ENCODE assay signal across 17 cellular contexts in the genomic region with DNA sequence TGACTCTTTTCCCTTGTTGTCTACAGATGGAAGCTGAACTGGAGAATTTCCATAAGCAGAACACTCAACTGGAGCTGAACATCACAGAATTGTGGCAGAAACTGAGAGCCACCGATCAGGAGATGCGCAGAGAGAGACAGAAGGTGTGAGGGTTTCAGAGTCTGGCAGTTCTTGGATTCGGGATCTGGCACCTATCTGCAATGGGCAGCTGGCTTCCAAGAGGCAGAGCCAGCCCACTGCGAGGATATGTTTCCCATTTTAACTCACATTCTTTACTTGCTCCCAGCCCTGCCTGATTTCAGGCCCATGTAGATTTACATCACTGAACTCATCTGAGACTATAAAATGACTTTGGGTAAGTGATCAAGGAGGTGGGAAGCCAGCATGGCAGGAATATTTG. TPM values are rescaled to one million over a fixed set of nuclear protein-coding genes. Genes with fewer than 3 reads are reported as not detected.
DNase-seq lines count a peak whose midpoint lies in the region; ATAC-seq, FAIRE-seq and TF ChIP-seq lines count a peak whose summit lies in the region.
"Had no signal": no experiment of that assay in that cellular context is flagged by ENCODE, and none has a peak within 500 bp of the region (broad histone marks: within the 10 kb centered on the region; RNA-seq: fewer than 3 reads in every experiment).

No MANE protein-coding gene starts in this region.

- H3K4me1 Mint-ChIP-seq in astrocyte (ENCODE audit: low read depth, unreplicated experiment), result peaks cover 15% of the 10 kb centered on the region
- H3K4me1 Mint-ChIP-seq in activated CD4-positive, alpha-beta T cell treated with anti-CD3 and anti-CD28 coated beads, Interleukin-2, amount 10 ng/mL, durations not matched to agents 24 days and 14 days, result no peaks in the 10 kb centered on the region
- no peaks in the 10 kb centered on the region for H3K4me1 Mint-ChIP-seq in activated CD8-positive, alpha-beta memory T cell treated with anti-CD3 and anti-CD28 coated beads, Interleukin-2, amount 10 ng/mL, durations not matched to agents 7 days and 5 days
- H3K4me1 Mint-ChIP-seq: activated T-helper 17 cell treated with anti-CD3 and anti-CD28 coated beads, Interleukin-2, amount 50 U/mL, for 72 hours; neural crest cell had no signal

- no peaks in the 10 kb centered on the region for H3K9me3 Mint-ChIP-seq in astrocyte (ENCODE audit: unreplicated experiment)
- no peaks in the 10 kb centered on the region for H3K9me3 Mint-ChIP-seq in activated CD4-positive, alpha-beta T cell treated with anti-CD3 and anti-CD28 coated beads, Interleukin-2, amount 10 ng/mL, durations not matched to agents 24 days and 14 days
- H3K9me3 Mint-ChIP-seq in activated CD8-positive, alpha-beta memory T cell treated with anti-CD3 and anti-CD28 coated beads, Interleukin-2, amount 10 ng/mL, durations not matched to agents 7 days and 5 days (ENCODE audit: low read depth), result no peaks in the 10 kb centered on the region
- H3K9me3 Mint-ChIP-seq: activated T-helper 17 cell treated with anti-CD3 and anti-CD28 coated beads, Interleukin-2, amount 50 U/mL, for 72 hours; neural crest cell; T-helper 2 cell treated with Interferon-gamma antibody and Interleukin-4, amounts not matched to agents 5 μg/mL and 100 μg/mL, for 36 hours had no signal

- no peaks in the 10 kb centered on the region for H3K36me3 ChIP-seq in astrocyte (ENCODE audit: insufficient read depth, low read length)
- H3K36me3 ChIP-seq: SJCRH30 had no signal

- ATAC-seq in GM21423 (IDR thresholded peaks at IDR 0.05; ENCODE audit: unreplicated experiment) (no peak), HG03439 (IDR thresholded peaks at IDR 0.05; ENCODE audit: unreplicated experiment) (no peak)
- no peak for ATAC-seq in activated CD8-positive, alpha-beta memory T cell treated with anti-CD3 and anti-CD28 coated beads, Interleukin-2, amount 10 ng/mL, durations not matched to agents 7 days and 5 days
- ATAC-seq: activated T-helper 17 cell treated with anti-CD3 and anti-CD28 coated beads, Interleukin-2, amount 50 U/mL, for 72 hours; K562 had no signal

- H3K27ac ChIP-seq in astrocyte (ENCODE audit: low read depth, low read length), result peak overlapping the region; percentile 29
- H3K27ac ChIP-seq: SJCRH30 had no signal

- intact Hi-C loops in activated CD4-positive, alpha-beta T cell treated with anti-CD3 and anti-CD28 coated beads, Interleukin-2, amount 10 ng/mL, durations not matched to agents 24 days and 14 days (cut with micrococcal nuclease), result no loop called here

- H3K4me1 ChIP-seq in astrocyte (ENCODE audit: insufficient read depth, low read length), result peaks cover 13% of the 10 kb centered on the region
- H3K4me1 ChIP-seq: SJCRH30 had no signal

- no peaks in the 10 kb centered on the region for H3K9me3 ChIP-seq in astrocyte (ENCODE audit: insufficient read depth, low read depth, low read length)
- H3K9me3 ChIP-seq: SJCRH30 had no signal

- H4K20me1 ChIP-seq in astrocyte (ENCODE audit: insufficient read depth, low read length), result no peaks in the 10 kb centered on the region

- peak overlapping the region; percentile 69 for H2AFZ ChIP-seq in astrocyte (ENCODE audit: low read depth, low read length)

- no peak overlapping the region for H3K27ac Mint-ChIP-seq in astrocyte (ENCODE audit: unreplicated experiment)
- H3K27ac Mint-ChIP-seq in activated CD4-positive, alpha-beta T cell treated with anti-CD3 and anti-CD28 coated beads, Interleukin-2, amount 10 ng/mL, durations not matched to agents 24 days and 14 days, result no peak overlapping the region
- no peak overlapping the region for H3K27ac Mint-ChIP-seq in activated CD8-positive, alpha-beta memory T cell treated with anti-CD3 and anti-CD28 coated beads, Interleukin-2, amount 10 ng/mL, durations not matched to agents 7 days and 5 days
- H3K27ac Mint-ChIP-seq: activated T-helper 17 cell treated with anti-CD3 and anti-CD28 coated beads, Interleukin-2, amount 50 U/mL, for 72 hours; T-helper 2 cell treated with Interferon-gamma antibody and Interleukin-4, amounts not matched to agents 5 μg/mL and 100 μg/mL, for 36 hours had no signal

- peak; percentile 94 for DNase-seq in G401 (ENCODE audit: low spot score)
- DNase-seq in astrocyte (ENCODE audit: low read depth), result no peak
- peak; percentile 52 for DNase-seq in fibroblast of peridontal ligament (ENCODE audit: extremely low read depth)
- peak; percentile 3 for DNase-seq in smooth muscle cell of the brain vasculature (ENCODE audit: low read depth, low spot score)
- DNase-seq in activated CD4-positive, alpha-beta T cell treated with anti-CD3 and anti-CD28 coated beads, Interleukin-2, amount 10 ng/mL, durations not matched to agents 24 days and 14 days, result no peak
- no peak for DNase-seq in activated CD8-positive, alpha-beta memory T cell treated with anti-CD3 and anti-CD28 coated beads, Interleukin-2, amount 10 ng/mL, durations not matched to agents 7 days and 5 days
- DNase-seq: NCI-H526; SJCRH30; stimulated activated naive CD4-positive, alpha-beta T cell treated with Interleukin-2 at 50 U/mL for 16 hours had no signal

- no peak for TF ChIP-seq CTCF in astrocyte (IDR thresholded peaks at IDR 0.05; ENCODE audit: insufficient read depth, low read depth, low read length)

- peak overlapping the region; percentile 15 for H3K9ac ChIP-seq in astrocyte (ENCODE audit: low read length)

- no peak overlapping the region for H3K4me3 Mint-ChIP-seq in astrocyte (ENCODE audit: unreplicated experiment)
- H3K4me3 Mint-ChIP-seq in activated CD4-positive, alpha-beta T cell treated with anti-CD3 and anti-CD28 coated beads, Interleukin-2, amount 10 ng/mL, durations not matched to agents 24 days and 14 days, result no peak overlapping the region
- H3K4me3 Mint-ChIP-seq in activated CD8-positive, alpha-beta memory T cell treated with anti-CD3 and anti-CD28 coated beads, Interleukin-2, amount 10 ng/mL, durations not matched to agents 7 days and 5 days, result no peak overlapping the region
- H3K4me3 Mint-ChIP-seq: activated T-helper 17 cell treated with anti-CD3 and anti-CD28 coated beads, Interleukin-2, amount 50 U/mL, for 72 hours; neural crest cell; T-helper 2 cell treated with Interferon-gamma antibody and Interleukin-4, amounts not matched to agents 5 μg/mL and 100 μg/mL, for 36 hours had no signal

- H3K27me3 Mint-ChIP-seq in astrocyte (ENCODE audit: low read depth, unreplicated experiment), result peaks cover 17% of the 10 kb centered on the region
- H3K27me3 Mint-ChIP-seq in activated CD4-positive, alpha-beta T cell treated with anti-CD3 and anti-CD28 coated beads, Interleukin-2, amount 10 ng/mL, durations not matched to agents 24 days and 14 days, result peaks cover 2% of the 10 kb centered on the region
- no peaks in the 10 kb centered on the region for H3K27me3 Mint-ChIP-seq in activated CD8-positive, alpha-beta memory T cell treated with anti-CD3 and anti-CD28 coated beads, Interleukin-2, amount 10 ng/mL, durations not matched to agents 7 days and 5 days

- no peaks in the 10 kb centered on the region for H3K36me3 Mint-ChIP-seq in astrocyte (ENCODE audit: low read depth, unreplicated experiment)
- H3K36me3 Mint-ChIP-seq in activated CD4-positive, alpha-beta T cell treated with anti-CD3 and anti-CD28 coated beads, Interleukin-2, amount 10 ng/mL, durations not matched to agents 24 days and 14 days (ENCODE audit: low read depth), result no peaks in the 10 kb centered on the region
- no peaks in the 10 kb centered on the region for H3K36me3 Mint-ChIP-seq in activated CD8-positive, alpha-beta memory T cell treated with anti-CD3 and anti-CD28 coated beads, Interleukin-2, amount 10 ng/mL, durations not matched to agents 7 days and 5 days

- in situ Hi-C loops in G401 (cut with HindIII; ENCODE audit: low sequenced_read_pairs), result no loop called here

- H3K4me2 ChIP-seq in astrocyte (ENCODE audit: low read length), result peak overlapping the region; percentile 71

- no peak overlapping the region for H3K4me3 ChIP-seq in astrocyte (ENCODE audit: insufficient read depth, low read depth, low read length)
- H3K4me3 ChIP-seq: K562, SJCRH30 had no signal

- H3K27me3 ChIP-seq in astrocyte (ENCODE audit: insufficient read depth, low read length), result no peaks in the 10 kb centered on the region

- FAIRE-seq in astrocyte (lab: Jason Lieb, UNC), result no peak
- FAIRE-seq: K562, urothelium cell line had no signal

- H3K79me2 ChIP-seq in astrocyte (ENCODE audit: insufficient read depth, low read length), result no peaks in the 10 kb centered on the region

- CTCF ChIA-PET in activated CD8-positive, alpha-beta memory T cell treated with anti-CD3 and anti-CD28 coated beads, Interleukin-2, amount 10 ng/mL, durations not matched to agents 7 days and 5 days (lab: Charles Lee), result interaction anchor here (4.4 kb wide), 1 partner anchor 182 kb away, joined by 17 read pairs; no protein-coding TSS in a partner anchor

RNA-seq across cellular contexts. Expression of gene TMEM125, which starts 37.3 kb away (rescaled TPM):
- not detected in 2 replicates for total RNA-seq in G401 (2014; rRNA removed; shearing (Covaris generic))
- 0.36 and 0.64 TPM in 2 replicates for total RNA-seq in astrocyte
- not detected in 2 replicates for total RNA-seq in activated CD4-positive, alpha-beta T cell treated with anti-CD3 and anti-CD28 coated beads, Interleukin-2, amount 10 ng/mL, durations not matched to agents 24 days and 14 days
- not detected for total RNA-seq in activated CD8-positive, alpha-beta memory T cell treated with anti-CD3 and anti-CD28 coated beads, Interleukin-2, amount 10 ng/mL, durations not matched to agents 7 days and 5 days
- total RNA-seq: activated CD8-positive, alpha-beta memory T cell treated with anti-CD3 and anti-CD28 coated beads for 36 hours; activated T-helper 17 cell treated with anti-CD3 and anti-CD28 coated beads, Interleukin-2, amount 50 U/mL, for 72 hours; K562; SJCRH30 had no signal

RNA-seq across cellular contexts. Expression of gene C1orf210, which starts 52.9 kb away (rescaled TPM):
- total RNA-seq in G401 (2014; rRNA removed; shearing (Covaris generic)), result not detected in 2 replicates
- total RNA-seq in astrocyte, result 0.50 and 0.84 TPM in 2 replicates
- total RNA-seq in activated CD4-positive, alpha-beta T cell treated with anti-CD3 and anti-CD28 coated beads, Interleukin-2, amount 10 ng/mL, durations not matched to agents 24 days and 14 days, result not detected in 2 replicates
- not detected for total RNA-seq in activated CD8-positive, alpha-beta memory T cell treated with anti-CD3 and anti-CD28 coated beads, Interleukin-2, amount 10 ng/mL, durations not matched to agents 7 days and 5 days
- total RNA-seq: activated CD8-positive, alpha-beta memory T cell treated with anti-CD3 and anti-CD28 coated beads for 36 hours; activated T-helper 17 cell treated with anti-CD3 and anti-CD28 coated beads, Interleukin-2, amount 50 U/mL, for 72 hours; K562; neural crest cell; SJCRH30 had no signal

Comparison
In these comparisons a context has a peak if more than half of its experiments do, and no peak if none do; other contexts are left out.
1. DNase-seq: peak in G401 (single experiment), fibroblast of peridontal ligament (single experiment) and smooth muscle cell of the brain vasculature (single experiment); none in astrocyte (single experiment), activated CD4-positive, alpha-beta T cell treated with anti-CD3 and anti-CD28 coated beads, Interleukin-2, amount 10 ng/mL, durations not matched to agents 24 days and 14 days (single experiment) and activated CD8-positive, alpha-beta memory T cell treated with anti-CD3 and anti-CD28 coated beads, Interleukin-2, amount 10 ng/mL, durations not matched to agents 7 days and 5 days (single experiment).